In the genomic region with DNA sequence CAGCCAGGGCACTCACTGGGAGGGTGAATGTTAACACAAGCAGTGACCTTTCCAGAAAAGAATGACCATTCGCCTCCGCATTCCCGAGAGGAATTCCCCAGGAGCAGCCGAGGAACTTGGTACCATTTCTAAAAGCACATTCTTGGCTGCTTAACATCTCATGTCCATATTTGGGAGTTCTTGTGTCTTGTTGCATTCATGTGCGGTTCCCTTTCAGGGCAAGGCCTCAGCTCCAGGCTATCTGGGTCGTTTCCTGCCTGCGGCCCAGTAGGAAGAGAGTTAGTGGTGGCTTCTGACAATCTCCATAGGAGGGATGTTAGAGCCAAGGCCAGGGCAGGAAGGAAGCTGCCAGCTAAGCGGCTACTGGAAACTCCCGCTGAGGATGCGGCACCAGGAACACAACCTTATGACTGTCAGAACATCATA, we compare ENCODE assay signal across 1 cellular context.
TF ChIP-seq lines count a peak whose summit lies in the region.

No MANE protein-coding gene starts in this region.

TF ChIP-seq in K562, 482 proteins besides CTCF, POLR2A, EP300 and RAD21 (continued from another document):
- TF ChIP-seq, protein P1, sequence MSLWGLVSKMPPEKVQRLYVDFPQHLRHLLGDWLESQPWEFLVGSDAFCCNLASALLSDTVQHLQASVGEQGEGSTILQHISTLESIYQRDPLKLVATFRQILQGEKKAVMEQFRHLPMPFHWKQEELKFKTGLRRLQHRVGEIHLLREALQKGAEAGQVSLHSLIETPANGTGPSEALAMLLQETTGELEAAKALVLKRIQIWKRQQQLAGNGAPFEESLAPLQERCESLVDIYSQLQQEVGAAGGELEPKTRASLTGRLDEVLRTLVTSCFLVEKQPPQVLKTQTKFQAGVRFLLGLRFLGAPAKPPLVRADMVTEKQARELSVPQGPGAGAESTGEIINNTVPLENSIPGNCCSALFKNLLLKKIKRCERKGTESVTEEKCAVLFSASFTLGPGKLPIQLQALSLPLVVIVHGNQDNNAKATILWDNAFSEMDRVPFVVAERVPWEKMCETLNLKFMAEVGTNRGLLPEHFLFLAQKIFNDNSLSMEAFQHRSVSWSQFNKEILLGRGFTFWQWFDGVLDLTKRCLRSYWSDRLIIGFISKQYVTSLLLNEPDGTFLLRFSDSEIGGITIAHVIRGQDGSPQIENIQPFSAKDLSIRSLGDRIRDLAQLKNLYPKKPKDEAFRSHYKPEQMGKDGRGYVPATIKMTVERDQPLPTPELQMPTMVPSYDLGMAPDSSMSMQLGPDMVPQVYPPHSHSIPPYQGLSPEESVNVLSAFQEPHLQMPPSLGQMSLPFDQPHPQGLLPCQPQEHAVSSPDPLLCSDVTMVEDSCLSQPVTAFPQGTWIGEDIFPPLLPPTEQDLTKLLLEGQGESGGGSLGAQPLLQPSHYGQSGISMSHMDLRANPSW (CRISPR knock-in tag; IDR thresholded peaks at IDR 0.05), result no peak
